In the genomic region with DNA sequence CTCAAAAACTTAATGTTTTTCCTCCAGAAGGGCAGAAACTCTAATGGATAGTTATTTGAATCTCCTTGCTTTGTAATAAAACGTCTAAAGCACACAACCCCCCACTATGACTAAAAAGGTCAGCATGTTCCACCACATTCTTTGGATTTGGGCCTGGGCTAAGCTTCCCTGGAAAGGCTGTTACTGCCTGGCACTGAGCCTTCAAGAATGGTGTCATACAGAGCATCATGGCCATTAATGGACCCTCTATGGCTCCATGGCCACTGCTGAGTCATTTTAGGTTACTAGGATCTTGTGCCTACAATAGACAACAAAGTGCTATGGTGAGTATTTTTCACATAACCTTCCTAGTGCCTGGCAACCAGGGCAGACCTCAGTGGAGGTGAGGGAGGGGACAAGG, we compare ENCODE assay signal across 12 cellular contexts.
DNase-seq lines count a peak whose midpoint lies in the region; ATAC-seq and TF ChIP-seq lines count a peak whose summit lies in the region.
"Had no signal": no experiment of that assay in that cellular context is flagged by ENCODE, and none has a peak within 500 bp of the region (broad histone marks: within the 10 kb centered on the region; RNA-seq: fewer than 3 reads in every experiment).

No MANE protein-coding gene starts in this region.

- H3K36me3 ChIP-seq in gastroesophageal sphincter (no peaks in the 10 kb centered on the region), rectal smooth muscle tissue (ENCODE audit: control insufficient read depth, insufficient read depth, low read length) (no peaks in the 10 kb centered on the region)
- H3K36me3 ChIP-seq: neutrophil had no signal

- H3K27me3 ChIP-seq in gastroesophageal sphincter (no peaks in the 10 kb centered on the region), rectal smooth muscle tissue (ENCODE audit: control insufficient read depth, insufficient read depth, low read length) (no peaks in the 10 kb centered on the region)
- H3K27me3 ChIP-seq: neutrophil had no signal

- WGBS in gastroesophageal sphincter (ENCODE audit: low coverage in 1 of 2), 2 donors = 11% methylated on average over 1 of the region's 1 CpG; no CpG with 5 or more reads in 1 of the 2 donors

- H3K27ac ChIP-seq in gastroesophageal sphincter (peak overlapping the region; percentile 74 to 80 (median 77)), rectal smooth muscle tissue (ENCODE audit: low read depth, low read length) (peak overlapping the region; percentile 64)
- H3K27ac ChIP-seq: neutrophil had no signal

- ATAC-seq in SK-N-SH treated with all-trans-retinoic acid at 6 μM for 48 hours (peak; percentile 94), gastroesophageal sphincter (peak; percentile 98), HG02610 (IDR thresholded peaks at IDR 0.05; ENCODE audit: unreplicated experiment) (no peak), GM19035 (IDR thresholded peaks at IDR 0.05; ENCODE audit: unreplicated experiment) (no peak)

- DNase-seq in AG20443 (ENCODE audit: low spot score) = peak; percentile 91
- no peak for DNase-seq in T-helper 1 cell
- DNase-seq in activated naive CD4-positive, alpha-beta T cell treated with anti-CD3 and anti-CD28 coated beads, Interleukin-2, amount 50 U/mL, for 16 hours = no peak
- DNase-seq: activated naive CD4-positive, alpha-beta T cell treated with Interleukin-2 at 50 U/mL for 16 hours; Caco-2; foreskin melanocyte had no signal

- no peak for TF ChIP-seq EP300 in gastroesophageal sphincter (IDR thresholded peaks at IDR 0.05)

- peaks cover 0 to 21% (median 0%) of the 10 kb centered on the region in 3 donors for H3K4me1 ChIP-seq in gastroesophageal sphincter
- peaks cover 6% of the 10 kb centered on the region for H3K4me1 ChIP-seq in rectal smooth muscle tissue (ENCODE audit: control insufficient read depth, insufficient read depth, low read length)
- H3K4me1 ChIP-seq: Caco-2 had no signal

- no peak for TF ChIP-seq POLR2A in gastroesophageal sphincter (IDR thresholded peaks at IDR 0.05)

- no peak overlapping the region for H3K9ac ChIP-seq in rectal smooth muscle tissue (ENCODE audit: low read length)

- H3K4me3 ChIP-seq in gastroesophageal sphincter = no peak overlapping the region
- no peak overlapping the region for H3K4me3 ChIP-seq in rectal smooth muscle tissue (ENCODE audit: low read length)

- TF ChIP-seq CTCF in gastroesophageal sphincter (IDR thresholded peaks at IDR 0.05) = no peak

- H3K9me3 ChIP-seq in gastroesophageal sphincter = no peaks in the 10 kb centered on the region
- H3K9me3 ChIP-seq: Caco-2, neutrophil had no signal

TF ChIP-seq in SK-N-SH treated with all-trans-retinoic acid at 6 μM for 48 hours, 23 proteins besides CTCF, POLR2A, EP300 and RAD21:
- TF ChIP-seq POU6F1 (CRISPR knock-in tag; IDR thresholded peaks at IDR 0.05; ENCODE audit: borderline replicate concordance, low read depth) (peak; percentile 43; the same call in 1 of the 2 replicates), SNAI2 (CRISPR knock-in tag; IDR thresholded peaks at IDR 0.05) (no peak), PATZ1 (CRISPR knock-in tag; IDR thresholded peaks at IDR 0.05; ENCODE audit: borderline replicate concordance) (no peak), ISL1 (CRISPR knock-in tag; IDR thresholded peaks at IDR 0.05) (peak; percentile 85), ESRRG (CRISPR knock-in tag; IDR thresholded peaks at IDR 0.05) (no peak), ZC3H10 (CRISPR knock-in tag; IDR thresholded peaks at IDR 0.05) (0 out of 2 replicates have a peak, but pooled peaks have one; percentile 19), TOX (CRISPR knock-in tag; IDR thresholded peaks at IDR 0.05; ENCODE audit: borderline replicate concordance) (peak; percentile 69; the same call in 1 of the 2 replicates), CSDC2 (CRISPR knock-in tag; IDR thresholded peaks at IDR 0.05) (no peak), CREB5 (CRISPR knock-in tag; IDR thresholded peaks at IDR 0.05; ENCODE audit: low read depth) (no peak), PPARA (CRISPR knock-in tag; IDR thresholded peaks at IDR 0.05; ENCODE audit: borderline replicate concordance) (no peak), ZFP3 (CRISPR knock-in tag; IDR thresholded peaks at IDR 0.05) (0 out of 2 replicates have a peak, but pooled peaks have one; percentile 18), GLIS3 (CRISPR knock-in tag; IDR thresholded peaks at IDR 0.05) (no peak)

Comparison
In these comparisons a context has a peak if more than half of its experiments do, and no peak if none do; other contexts are left out.
1. ATAC-seq: peak in SK-N-SH treated with all-trans-retinoic acid at 6 μM for 48 hours (single experiment) and gastroesophageal sphincter (single experiment); none in HG02610 (single experiment) and GM19035 (single experiment).